Comparison of ENCODE assay signal across 8 cellular contexts in the genomic region with DNA sequence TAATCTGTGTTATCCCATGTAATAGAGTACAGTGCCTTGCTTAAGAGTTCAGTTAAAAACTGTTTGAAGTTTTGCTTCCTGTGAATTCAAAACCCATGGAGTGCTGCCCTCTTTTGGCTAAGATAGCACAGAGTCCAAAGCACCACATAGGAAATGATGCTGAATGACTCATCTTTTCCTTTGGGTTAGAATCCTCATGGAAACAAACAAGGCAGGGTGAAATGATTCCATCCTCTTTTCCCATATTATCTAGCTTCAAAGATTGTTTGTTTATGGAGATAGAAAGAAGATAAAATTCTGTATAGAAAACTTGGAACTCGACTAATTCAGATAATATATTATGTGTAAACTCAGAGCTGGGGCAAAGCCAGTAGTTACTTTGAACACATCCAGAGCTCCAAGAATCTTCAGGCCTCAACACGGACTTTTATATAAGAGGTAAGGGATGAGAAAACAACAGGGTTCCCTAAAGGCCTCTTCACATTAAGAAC.
DNase-seq lines count a peak whose midpoint lies in the region; ATAC-seq and TF ChIP-seq lines count a peak whose summit lies in the region.

No MANE protein-coding gene starts in this region.

- H3K27ac ChIP-seq in HUES48 (ENCODE audit: low read depth, low read length) (peak overlapping the region; percentile 67), body of pancreas (peak overlapping the region in 3 of 4 donors; percentile 24 to 30 (median 29))

- 3 to 8% methylated on average over 2 of the region's 2 CpGs for WGBS in body of pancreas, 2 donors

- H3K36me3 ChIP-seq in HUES48 (ENCODE audit: control insufficient read depth, insufficient read depth, low read length), result no peaks in the 10 kb centered on the region
- H3K36me3 ChIP-seq in body of pancreas (replicated peaks in 1 of 2; ENCODE audit: insufficient read depth in 1 of 2, low read depth in 2 of 2), result no peaks in the 10 kb centered on the region

- peak; percentile 72 for DNase-seq in DMS79 treated with DMSO at 0.1 percent for 48 hours (lab: John Stamatoyannopoulos, UW)
- peak; percentile 86 for DNase-seq in OCI-M1 (lab: John Stamatoyannopoulos, UW)
- DNase-seq in body of pancreas, result peak; percentile 45 to 75 (median 58)
- peak; percentile 91 for DNase-seq in iPS DF 4.7 (ENCODE audit: extremely low read depth, low spot score)
- peak; percentile 78 for DNase-seq in skeletal muscle cell (ENCODE audit: low read depth)
- no peak for DNase-seq in germinal center (ENCODE audit: low spot score)

- ATAC-seq in GM19463 (IDR thresholded peaks at IDR 0.05; ENCODE audit: unreplicated experiment) (peak; percentile 58), body of pancreas (peak; percentile 96)

- H3K4me1 ChIP-seq in HUES48 (ENCODE audit: control insufficient read depth, insufficient read depth, low read length) (peaks cover 3% of the 10 kb centered on the region; the same call in 1 of the 2 replicates), body of pancreas (no peaks in the 10 kb centered on the region)

- intact Hi-C loops in body of pancreas (cut with DNase I), result no loop called here

- H3K9me3 ChIP-seq in HUES48 (ENCODE audit: control insufficient read depth, insufficient read depth, low read length) (no peaks in the 10 kb centered on the region), body of pancreas (no peaks in the 10 kb centered on the region)

- TF ChIP-seq POLR2A in body of pancreas (IDR thresholded peaks at IDR 0.05), result no peak

- H3K27me3 ChIP-seq in HUES48 (ENCODE audit: control insufficient read depth, insufficient read depth, low read length) (no peaks in the 10 kb centered on the region), body of pancreas (no peaks in the 10 kb centered on the region)

- H3K4me3 ChIP-seq in HUES48 (ENCODE audit: low read depth, low read length) (no peak overlapping the region), body of pancreas (no peak overlapping the region), skeletal muscle cell (ENCODE audit: low read depth, low read length) (no peak overlapping the region)

- peak; percentile 46 to 86 (median 69) for TF ChIP-seq CTCF in body of pancreas (IDR thresholded peaks at IDR 0.05)

- H3K9ac ChIP-seq in HUES48 (ENCODE audit: low read depth, low read length), result no peak overlapping the region; the same call in 1 of the 2 replicates
